ENCODE assay signal across 13 cellular contexts in the genomic region with DNA sequence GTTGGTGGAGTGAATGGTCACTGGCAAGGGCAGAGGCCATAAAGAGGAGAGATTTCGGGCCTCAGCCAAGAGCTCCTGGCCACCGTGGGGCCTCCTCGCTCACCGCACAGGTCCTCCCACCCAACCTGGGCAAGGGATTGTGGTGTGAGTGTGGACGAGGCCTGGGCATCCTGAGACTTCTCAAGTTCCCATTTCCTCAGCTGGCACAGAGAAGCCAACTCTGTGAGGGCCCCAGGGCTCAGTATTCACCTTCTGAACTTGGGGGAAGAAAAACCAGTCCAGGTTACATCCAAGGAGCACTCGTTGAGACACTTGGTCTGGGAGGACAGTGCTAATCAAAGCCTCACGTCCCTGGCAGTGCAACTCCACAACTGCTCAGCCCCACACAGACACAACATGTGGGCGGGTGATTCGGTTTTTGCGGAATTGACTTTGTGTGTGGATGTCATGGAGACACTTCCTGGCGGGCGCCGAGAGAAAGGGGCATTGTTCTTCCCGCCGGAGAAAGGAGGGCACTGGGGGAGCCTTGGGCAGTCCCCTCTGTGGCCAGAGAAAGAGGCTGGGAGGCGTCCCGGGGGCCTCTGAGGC. TPM values are rescaled to one million over a fixed set of nuclear protein-coding genes. Genes with fewer than 3 reads are reported as not detected.
A peak's percentile ranks its signal among the peaks of the same experiment; 100 is the strongest.
DNase-seq lines count a peak whose midpoint lies in the region; ATAC-seq and TF ChIP-seq lines count a peak whose summit lies in the region.
"Had no signal": no experiment of that assay in that cellular context is flagged by ENCODE, and none has a peak within 500 bp of the region (broad histone marks: within the 10 kb centered on the region; RNA-seq: fewer than 3 reads in every experiment).

No MANE protein-coding gene starts in this region.

- WGBS in esophagus squamous epithelium, 2 donors: 50 to 59% methylated on average over 6 to 16 of the region's 17 CpGs

- intact Hi-C loops in esophagus squamous epithelium (cut with DNase I): no loop called here

- ATAC-seq in HG02973 (IDR thresholded peaks at IDR 0.05; ENCODE audit: unreplicated experiment) (no peak), GM19351 (IDR thresholded peaks at IDR 0.05; ENCODE audit: unreplicated experiment) (no peak), GM18520 (IDR thresholded peaks at IDR 0.05; ENCODE audit: unreplicated experiment) (no peak)
- ATAC-seq: activated naive CD8-positive, alpha-beta T cell treated with anti-CD3 and anti-CD28 coated beads, Interleukin-2, amount 50 U/mL, for 24 hours had no signal

- H3K9ac ChIP-seq in BLaER1 treated with 17β-estradiol and CSF1 and Interleukin-3, amounts not matched to agents 10 nM and 100 nM: no peak overlapping the region

- peaks cover 35% of the 10 kb centered on the region for H3K4me1 Mint-ChIP-seq in neural crest cell
- H3K4me1 Mint-ChIP-seq: CD14-positive monocyte had no signal

- H3K4me3 ChIP-seq in BLaER1 treated with 17β-estradiol and CSF1 and Interleukin-3, amounts not matched to agents 10 nM and 100 nM: no peak overlapping the region
- H3K4me3 ChIP-seq in esophagus squamous epithelium: peak overlapping the region in 1 of 4 donors; percentile 3
- H3K4me3 ChIP-seq: MG63 had no signal

- peaks cover 8% of the 10 kb centered on the region for H3K36me3 Mint-ChIP-seq in neural crest cell (ENCODE audit: low read depth)
- H3K36me3 Mint-ChIP-seq: CD14-positive monocyte had no signal

- peak overlapping the region; percentile 95 for H3K27ac Mint-ChIP-seq in neural crest cell (ENCODE audit: unreplicated experiment)
- H3K27ac Mint-ChIP-seq: activated CD4-positive, alpha-beta memory T cell treated with anti-CD3 and anti-CD28 coated beads, Interleukin-2, amount 10 ng/mL, durations not matched to agents 7 days and 5 days; activated naive CD8-positive, alpha-beta T cell treated with anti-CD3 and anti-CD28 coated beads, Interleukin-2, amount 50 U/mL, for 24 hours; CD14-positive monocyte had no signal

- H4K20me1 ChIP-seq in BLaER1 treated with 17β-estradiol and CSF1 and Interleukin-3, amounts not matched to agents 10 nM and 100 nM: no peaks in the 10 kb centered on the region; a peak in 1 of 22 replicates

- H3K4me1 ChIP-seq in BLaER1 treated with 17β-estradiol and CSF1 and Interleukin-3, amounts not matched to agents 10 nM and 100 nM: peaks cover 0 to 81% (median 58%) of the 10 kb centered on the region in 10 experiments; a peak in 18 of 20 replicates
- H3K4me1 ChIP-seq in esophagus squamous epithelium: peaks cover 0 to 21% (median 0%) of the 10 kb centered on the region in 3 donors

- no peak for TF ChIP-seq POLR2A in esophagus squamous epithelium (IDR thresholded peaks at IDR 0.05)

- peak overlapping the region in 10 of 11 experiments; percentile 5 to 72 (median 52); a peak in 17 of 22 replicates for H3K4me2 ChIP-seq in BLaER1 treated with 17β-estradiol and CSF1 and Interleukin-3, amounts not matched to agents 10 nM and 100 nM

- peak overlapping the region; percentile 84 for H3K4me3 Mint-ChIP-seq in neural crest cell
- H3K4me3 Mint-ChIP-seq: activated CD4-positive, alpha-beta memory T cell treated with anti-CD3 and anti-CD28 coated beads, Interleukin-2, amount 10 ng/mL, durations not matched to agents 7 days and 5 days; activated naive CD8-positive, alpha-beta T cell treated with anti-CD3 and anti-CD28 coated beads, Interleukin-2, amount 50 U/mL, for 24 hours; CD14-positive monocyte had no signal

- H3K27me3 ChIP-seq in BLaER1 treated with 17β-estradiol and CSF1 and Interleukin-3, amounts not matched to agents 10 nM and 100 nM: no peaks in the 10 kb centered on the region
- H3K27me3 ChIP-seq in esophagus squamous epithelium: peaks cover 0 to 31% (median 0%) of the 10 kb centered on the region in 4 donors
- H3K27me3 ChIP-seq: MG63 had no signal

- TF ChIP-seq CTCF in esophagus squamous epithelium (IDR thresholded peaks at IDR 0.05): no peak
- TF ChIP-seq CTCF in neural crest cell (conservative IDR thresholded peaks at IDR 0.05): no peak

- DNase-seq in M059J (ENCODE audit: low read depth) (peak; percentile 58), esophagus squamous epithelium (lab: John Stamatoyannopoulos, UW) (no peak), neural crest cell (ENCODE audit: low read depth, low spot score) (peak; percentile 55), SIG-M5 treated with dmso at 0.1 percent for 504 hours (lab: John Stamatoyannopoulos, UW; ENCODE audit: unreplicated experiment) (no peak)
- DNase-seq: activated CD4-positive, alpha-beta memory T cell treated with anti-CD3 and anti-CD28 coated beads, Interleukin-2, amount 10 ng/mL, durations not matched to agents 7 days and 5 days; activated naive CD8-positive, alpha-beta T cell treated with anti-CD3 and anti-CD28 coated beads, Interleukin-2, amount 50 U/mL, for 24 hours; effector CD8-positive, alpha-beta T cell had no signal

- peaks cover 10 to 21% (median 18%) of the 10 kb centered on the region in 11 experiments for H3K9me3 ChIP-seq in BLaER1 treated with 17β-estradiol and CSF1 and Interleukin-3, amounts not matched to agents 10 nM and 100 nM (replicated peaks in 1 of 11)
- H3K9me3 ChIP-seq in esophagus squamous epithelium: no peaks in the 10 kb centered on the region

- H3K36me3 ChIP-seq in BLaER1 treated with 17β-estradiol and CSF1 and Interleukin-3, amounts not matched to agents 10 nM and 100 nM: no peaks in the 10 kb centered on the region
- no peaks in the 10 kb centered on the region for H3K36me3 ChIP-seq in esophagus squamous epithelium
- H3K36me3 ChIP-seq: MG63 had no signal

- H3K27ac ChIP-seq in BLaER1 treated with 17β-estradiol and CSF1 and Interleukin-3, amounts not matched to agents 10 nM and 100 nM: peak overlapping the region in 1 of 11 experiments; percentile 14; a peak in 1 of 22 replicates
- H3K27ac ChIP-seq in esophagus squamous epithelium: peak overlapping the region; percentile 30 to 66 (median 54)

- no peaks in the 10 kb centered on the region for H3K27me3 Mint-ChIP-seq in neural crest cell (ENCODE audit: low read depth)

- H3K9me3 Mint-ChIP-seq in neural crest cell: peaks cover 7% of the 10 kb centered on the region
- H3K9me3 Mint-ChIP-seq: activated CD4-positive, alpha-beta memory T cell treated with anti-CD3 and anti-CD28 coated beads, Interleukin-2, amount 10 ng/mL, durations not matched to agents 7 days and 5 days had no signal

RNA-seq across cellular contexts. Expression of gene NKD2, which starts 28.5 kb away (rescaled TPM):
- total RNA-seq in M059J (2014; rRNA removed; shearing (Covaris generic)): 0.17 and 0.32 TPM in 2 replicates
- 10 to 100 TPM in 1 of 4 donors, 1 to 10 TPM in 3; 1.2 to 11.3 (median 1.5) TPM for total RNA-seq in esophagus squamous epithelium
- 15.6 and 20.6 TPM in 2 replicates for total RNA-seq in neural crest cell

Comparison
In these comparisons a context has a peak if more than half of its experiments do, and no peak if none do; other contexts are left out.
1. DNase-seq: peak in M059J (single experiment) and neural crest cell (single experiment); none in esophagus squamous epithelium (single experiment) and SIG-M5 treated with dmso at 0.1 percent for 504 hours (single experiment).